Comparison of ENCODE assay signal across 8 cellular contexts in genomic region chr5:36240779-36241635, GRCh38. TPM values are rescaled to one million over a fixed set of nuclear protein-coding genes. Genes with fewer than 3 reads are reported as not detected.
A peak's percentile ranks its signal among the peaks of the same experiment; 100 is the strongest.
DNase-seq lines count a peak whose midpoint lies in the region; ATAC-seq and TF ChIP-seq lines count a peak whose summit lies in the region.

No MANE protein-coding gene starts in this region.

- H3K79me1 ChIP-seq in trophoblast cell (ENCODE audit: low read length): peaks cover 12% of the 10 kb centered on the region

- H2AFZ ChIP-seq in trophoblast cell (ENCODE audit: insufficient read depth, low read length, poor library complexity): peak overlapping the region; percentile 80

- peak overlapping the region; percentile 49 for H3K14ac ChIP-seq in trophoblast cell (ENCODE audit: low read length)

- H3K27me3 ChIP-seq in DOHH2 (ENCODE audit: control insufficient read depth, low read length) (no peaks in the 10 kb centered on the region), adrenal gland (no peaks in the 10 kb centered on the region), heart right ventricle (no peaks in the 10 kb centered on the region), trophoblast cell (ENCODE audit: insufficient read depth, low read length) (no peaks in the 10 kb centered on the region), aorta (ENCODE audit: control insufficient read depth in 1 of 2, insufficient read depth in 2 of 2, low read length in 1 of 2) (no peaks in the 10 kb centered on the region)

- H3K9ac ChIP-seq in SK-N-MC (ENCODE audit: insufficient read length) (peak overlapping the region; percentile 94), trophoblast cell (ENCODE audit: low read length) (peak overlapping the region; percentile 42)

- H2AK5ac ChIP-seq in trophoblast cell (ENCODE audit: low read length): no peak overlapping the region

- TF ChIP-seq POLR2A in adrenal gland (IDR thresholded peaks at IDR 0.05): peak in 1 of 2 donors; percentile 47

- H2BK120ac ChIP-seq in trophoblast cell (ENCODE audit: insufficient read depth, low read length, poor library complexity): no peak overlapping the region

- peak; percentile 13 for TF ChIP-seq CTCF in DOHH2 (IDR thresholded peaks at IDR 0.05; ENCODE audit: low read depth, low read length, poor library complexity, severe bottlenecking)
- peak in 1 of 6 experiments; percentile 12 for TF ChIP-seq CTCF in adrenal gland (IDR thresholded peaks at IDR 0.05)
- no peak for TF ChIP-seq CTCF in heart right ventricle (IDR thresholded peaks at IDR 0.05)

- DNase-seq in HuH-7.5 (ENCODE audit: low spot score): peak; percentile 44
- DNase-seq in SK-N-MC (ENCODE audit: low read depth, low spot score): no peak
- DNase-seq in adrenal gland: peak; percentile 68 to 82 (median 73)
- peak; percentile 58 to 71 for DNase-seq in heart right ventricle
- DNase-seq in trophoblast cell: peak; percentile 33 to 62
- peak; percentile 73 to 86 for DNase-seq in aorta

- H3K4me1 ChIP-seq in DOHH2 (ENCODE audit: control insufficient read depth, low read length) (peaks cover 59% of the 10 kb centered on the region), adrenal gland (replicated peaks in 1 of 2) (peaks cover 29 to 51% of the 10 kb centered on the region in 2 donors), heart right ventricle (peaks cover 0 to 52% (median 40%) of the 10 kb centered on the region in 9 donors), trophoblast cell (ENCODE audit: control insufficient read depth in 1 of 2, insufficient read depth in 2 of 2, low read length in 2 of 2) (peaks cover 0 to 11% of the 10 kb centered on the region in 2 experiments), aorta (ENCODE audit: control insufficient read depth in 1 of 2, insufficient read depth in 2 of 2, low read length in 2 of 2) (peaks cover 2 to 8% of the 10 kb centered on the region in 2 donors)

- no peak overlapping the region for H3K23ac ChIP-seq in trophoblast cell (ENCODE audit: low read length)

- H3K4me2 ChIP-seq in DOHH2 (ENCODE audit: low read length): peak overlapping the region; percentile 78
- H3K4me2 ChIP-seq in trophoblast cell (ENCODE audit: low read length): peak overlapping the region; percentile 69

- H4K12ac ChIP-seq in trophoblast cell (ENCODE audit: low read depth, low read length): peak overlapping the region; percentile 24

- peak overlapping the region; percentile 79 for H3K27ac ChIP-seq in DOHH2 (ENCODE audit: low read depth, low read length)
- peak overlapping the region; percentile 84 for H3K27ac ChIP-seq in SK-N-MC
- peak overlapping the region; percentile 86 to 100 (median 93) for H3K27ac ChIP-seq in adrenal gland
- H3K27ac ChIP-seq in heart right ventricle: peak overlapping the region; percentile 87 to 98 (median 97)
- peak overlapping the region; percentile 81 for H3K27ac ChIP-seq in trophoblast cell (ENCODE audit: low read depth, low read length)
- peak overlapping the region; percentile 18 to 81 for H3K27ac ChIP-seq in aorta (ENCODE audit: low read depth in 1 of 2, low read length in 2 of 2)

- intact Hi-C loops in adrenal gland (cut with DNase I): no loop called here
- intact Hi-C loops in heart right ventricle (cut with DNase I): loop anchor here in 4 of 10 donors (1.0 to 10.0 kb wide), 6 partner anchors 62 to 454 kb away; partner anchors contain the start of genes RANBP3L (in 3 of the 4), SKP2 (in 3 of the 4) and LMBRD2 (in 2 of the 4)
- intact Hi-C loops in aorta (cut with DNase I): loop anchor here (10.0 kb wide), 2 partner anchors 64 to 454 kb away; partner anchors contain the start of gene RANBP3L (in 1 of the 2)

- peak overlapping the region; percentile 72 for H4K8ac ChIP-seq in trophoblast cell (ENCODE audit: low read depth, low read length)

- no peak overlapping the region for H2BK12ac ChIP-seq in trophoblast cell (ENCODE audit: low read length)

- 0 to 2% (median 1%) methylated on average over 19 to 62 of the region's 62 CpGs for WGBS in adrenal gland, 4 donors
- WGBS in heart right ventricle, 2 donors: 0% methylated on average over 59 to 62 of the region's 62 CpGs
- no CpG with 5 or more reads among the region's 62 CpGs for WGBS in trophoblast cell (ENCODE audit: extremely low coverage, insufficient coverage, insufficient read length)
- 0 to 1% methylated on average over 34 to 62 of the region's 62 CpGs for WGBS in aorta, 2 donors

- H4K91ac ChIP-seq in trophoblast cell (ENCODE audit: low read depth, low read length): peak overlapping the region; percentile 82

- H3K18ac ChIP-seq in trophoblast cell (ENCODE audit: low read length): peak overlapping the region; percentile 62

- peak overlapping the region; percentile 49 for H2BK5ac ChIP-seq in trophoblast cell (ENCODE audit: low read depth, low read length, poor library complexity)

- peaks cover 22% of the 10 kb centered on the region for H3F3A ChIP-seq in DOHH2 (ENCODE audit: control insufficient read depth, insufficient read depth)

- peak; percentile 28 for ATAC-seq in GM21576 (IDR thresholded peaks at IDR 0.05; ENCODE audit: unreplicated experiment)
- peak; percentile 30 to 65 (median 52) for ATAC-seq in heart right ventricle
- ATAC-seq in aorta (ENCODE audit: low FRiP score): peak; percentile 70

- no peaks in the 10 kb centered on the region for H4K20me1 ChIP-seq in DOHH2 (ENCODE audit: control insufficient read depth, insufficient read depth, low read depth, low read length)

- peak overlapping the region; percentile 84 for H3K4me3 ChIP-seq in DOHH2 (ENCODE audit: low read length)
- peak overlapping the region; percentile 90 for H3K4me3 ChIP-seq in SK-N-MC
- peak overlapping the region; percentile 12 to 93 (median 71) for H3K4me3 ChIP-seq in adrenal gland
- peak overlapping the region; percentile 63 to 96 (median 90) for H3K4me3 ChIP-seq in heart right ventricle
- H3K4me3 ChIP-seq in trophoblast cell (ENCODE audit: low read depth, low read length): peak overlapping the region; percentile 84
- peak overlapping the region; percentile 65 to 68 for H3K4me3 ChIP-seq in aorta (ENCODE audit: low read length in 2 of 2)

- peaks cover 23% of the 10 kb centered on the region for H3K36me3 ChIP-seq in DOHH2 (ENCODE audit: control insufficient read depth, low read length)
- H3K36me3 ChIP-seq in SK-N-MC (ENCODE audit: insufficient read depth, low read length): no peaks in the 10 kb centered on the region
- no peaks in the 10 kb centered on the region for H3K36me3 ChIP-seq in adrenal gland (replicated peaks in 1 of 2)
- no peaks in the 10 kb centered on the region for H3K36me3 ChIP-seq in heart right ventricle
- H3K36me3 ChIP-seq in trophoblast cell (ENCODE audit: control insufficient read depth in 1 of 2, insufficient read depth in 2 of 2, low read length in 2 of 2): no peaks in the 10 kb centered on the region
- H3K36me3 ChIP-seq in aorta (ENCODE audit: control insufficient read depth in 1 of 2, insufficient read depth in 2 of 2, low read length in 1 of 2): no peaks in the 10 kb centered on the region

- peaks cover 65% of the 10 kb centered on the region for H3K79me2 ChIP-seq in DOHH2 (ENCODE audit: control insufficient read depth, low read length)
- H3K79me2 ChIP-seq in trophoblast cell (ENCODE audit: control insufficient read depth, insufficient read depth, low read length, poor library complexity): peaks cover 7% of the 10 kb centered on the region

- no peak overlapping the region for H3K4ac ChIP-seq in trophoblast cell (ENCODE audit: low read depth, low read length)

- H3K9me3 ChIP-seq in DOHH2 (ENCODE audit: control insufficient read depth, insufficient read depth, low read length) (peaks cover 6% of the 10 kb centered on the region), SK-N-MC (ENCODE audit: low read depth, low read length) (no peaks in the 10 kb centered on the region), adrenal gland (replicated peaks in 1 of 3) (no peaks in the 10 kb centered on the region), heart right ventricle (no peaks in the 10 kb centered on the region), trophoblast cell (ENCODE audit: insufficient read depth, low read depth, low read length) (peaks cover 4% of the 10 kb centered on the region), aorta (ENCODE audit: control insufficient read depth, low read length) (no peaks in the 10 kb centered on the region)

- no peaks in the 10 kb centered on the region for H3K9me2 ChIP-seq in DOHH2 (replicated peaks; ENCODE audit: control insufficient read depth, low read length)

RNA-seq across cellular contexts. Expression of gene NADK2, which starts 0.7 kb away (rescaled TPM):
- total RNA-seq in adrenal gland (10 to 100 TPM; 38.8 to 68.3 (median 50.7) TPM), heart right ventricle (10 to 100 TPM; 35.7 to 53.5 (median 38.9) TPM), aorta (10 to 100 TPM; 26.6 to 32.0 TPM)
- polyA plus RNA-seq in adrenal gland (10 to 100 TPM; 13.5 to 32.8 (median 19.5) TPM), heart right ventricle (10 to 100 TPM in 1 of 2 donors, 1 to 10 TPM in 1; 9.8 to 15.4 TPM), aorta (10 to 100 TPM; 17.4 to 23.3 TPM)
- 6.8 and 7.6 TPM in 2 replicates for polyA plus RNA-seq in trophoblast cell (2013)

Comparison
In these comparisons a context has a peak if more than half of its experiments do, and no peak if none do; other contexts are left out.
1. intact Hi-C loops: an anchor here in aorta (10.0 kb wide); none called in adrenal gland.